ENCODE assay signal across 12 cellular contexts in the genomic region with DNA sequence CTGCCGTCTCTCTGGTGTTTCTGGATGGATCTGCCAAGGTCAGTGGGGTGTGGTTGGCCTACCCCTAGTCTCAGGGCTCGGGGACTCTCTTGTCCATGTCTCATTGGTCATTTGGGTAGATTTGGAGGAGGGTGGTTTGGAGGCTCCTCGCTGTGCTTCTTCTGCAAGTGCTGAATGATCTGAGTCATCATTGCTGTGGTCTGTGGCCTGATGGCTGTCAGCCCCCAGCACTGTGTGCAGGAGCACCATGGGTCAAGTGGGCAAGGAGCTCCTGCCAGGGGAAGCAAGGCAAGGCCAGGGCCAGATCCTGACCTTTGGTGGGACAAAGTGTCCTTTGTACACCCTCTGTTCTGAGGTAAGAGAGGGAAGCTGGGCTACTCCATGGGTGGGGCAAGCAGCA.
DNase-seq lines count a peak whose midpoint lies in the region; ATAC-seq and TF ChIP-seq lines count a peak whose summit lies in the region.
"Had no signal": no experiment of that assay in that cellular context is flagged by ENCODE, and none has a peak within 500 bp of the region (broad histone marks: within the 10 kb centered on the region; RNA-seq: fewer than 3 reads in every experiment).

No MANE protein-coding gene starts in this region.

- peaks cover 0 to 5% (median 0%) of the 10 kb centered on the region in 11 donors for H3K9me3 Mint-ChIP-seq in naive thymus-derived CD4-positive, alpha-beta T cell
- H3K9me3 Mint-ChIP-seq: CD4-positive, alpha-beta memory T cell; T-helper 2 cell treated with Interferon-gamma antibody and Interleukin-4, amounts not matched to agents 5 μg/mL and 100 μg/mL, for 36 hours had no signal

- H3K36me3 Mint-ChIP-seq in naive thymus-derived CD4-positive, alpha-beta T cell = no peaks in the 10 kb centered on the region
- H3K36me3 Mint-ChIP-seq: CD4-positive, alpha-beta memory T cell had no signal

- H3K36me3 ChIP-seq in naive thymus-derived CD4-positive, alpha-beta T cell (ENCODE audit: control insufficient read depth in 2 of 3, insufficient read depth in 3 of 3, low read length in 3 of 3) = no peaks in the 10 kb centered on the region

- H3K4me3 ChIP-seq in naive thymus-derived CD4-positive, alpha-beta T cell (ENCODE audit: low read length) = no peak overlapping the region

- H3K9me3 ChIP-seq in naive thymus-derived CD4-positive, alpha-beta T cell (ENCODE audit: control insufficient read depth in 2 of 3, low read length in 3 of 3) = no peaks in the 10 kb centered on the region

- in situ Hi-C loops in GM13977 (cut with MboI; ENCODE audit: low pct_unique_long_range_greater_than_20kb, low sequenced_read_pairs, unreplicated experiment) = no loop called here

- H3K27me3 Mint-ChIP-seq in naive thymus-derived CD4-positive, alpha-beta T cell = peaks cover 0 to 49% (median 8%) of the 10 kb centered on the region in 5 donors

- no peak for ATAC-seq in naive thymus-derived CD4-positive, alpha-beta T cell
- no peak for ATAC-seq in GM18858 (IDR thresholded peaks at IDR 0.05; ENCODE audit: unreplicated experiment)

- H3K27me3 ChIP-seq in naive thymus-derived CD4-positive, alpha-beta T cell (ENCODE audit: control insufficient read depth in 2 of 2, insufficient read depth in 2 of 2, low read length in 2 of 2) = no peaks in the 10 kb centered on the region

- H3K27ac ChIP-seq in naive thymus-derived CD4-positive, alpha-beta T cell (ENCODE audit: low read depth, low read length) = no peak overlapping the region

- no peak overlapping the region for H3K27ac Mint-ChIP-seq in naive thymus-derived CD4-positive, alpha-beta T cell
- H3K27ac Mint-ChIP-seq: CD4-positive, alpha-beta memory T cell; T-helper 2 cell treated with Interferon-gamma antibody and Interleukin-4, amounts not matched to agents 5 μg/mL and 100 μg/mL, for 36 hours had no signal

- CTCF ChIA-PET in naive thymus-derived CD4-positive, alpha-beta T cell (lab: Charles Lee) = no interaction called here

- peak; percentile 12 for DNase-seq in GM13977 (ENCODE audit: low spot score)
- DNase-seq in HCEC 1CT = peak; percentile 21
- DNase-seq in SW480 (ENCODE audit: low spot score) = peak; percentile 23
- peak; percentile 26 for DNase-seq in iris pigment epithelial cell (ENCODE audit: low read depth)
- no peak for DNase-seq in naive thymus-derived CD4-positive, alpha-beta T cell
- DNase-seq in T-helper 2 cell = no peak
- no peak for DNase-seq in NCI-H2171 treated with DMSO at 0.1 percent for 48 hours (lab: John Stamatoyannopoulos, UW)
- DNase-seq: CD4-positive, alpha-beta memory T cell; NCI-H2081 treated with DMSO at 0.1 percent for 48 hours; stimulated activated CD4-positive, alpha-beta T cell treated with anti-CD3 and anti-CD28 coated beads, Interleukin-4, amount 100 ng/mL, for 24 hours had no signal

- H3K4me1 Mint-ChIP-seq in naive thymus-derived CD4-positive, alpha-beta T cell = no peaks in the 10 kb centered on the region

- no peak for TF ChIP-seq CTCF in GM13977 (IDR thresholded peaks at IDR 0.05; ENCODE audit: extremely low read depth, insufficient read depth, missing control alignments)

- intact Hi-C loops in naive thymus-derived CD4-positive, alpha-beta T cell (cut with micrococcal nuclease) = no loop called here

- POLR2A ChIA-PET in naive thymus-derived CD4-positive, alpha-beta T cell (lab: Charles Lee) = no interaction called here

- H3K4me3 Mint-ChIP-seq in naive thymus-derived CD4-positive, alpha-beta T cell = no peak overlapping the region
- H3K4me3 Mint-ChIP-seq: CD4-positive, alpha-beta memory T cell; T-helper 2 cell treated with Interferon-gamma antibody and Interleukin-4, amounts not matched to agents 5 μg/mL and 100 μg/mL, for 36 hours had no signal

- no peaks in the 10 kb centered on the region for H3K4me1 ChIP-seq in naive thymus-derived CD4-positive, alpha-beta T cell (ENCODE audit: control insufficient read depth in 2 of 2, insufficient read depth in 2 of 2, low read length in 2 of 2)

Comparison
In these comparisons a context has a peak if more than half of its experiments do, and no peak if none do; other contexts are left out.
1. DNase-seq: peak in GM13977 (single experiment), HCEC 1CT (single experiment), SW480 (single experiment) and iris pigment epithelial cell (single experiment); none in naive thymus-derived CD4-positive, alpha-beta T cell (0 of 9), T-helper 2 cell (0 of 5) and NCI-H2171 treated with DMSO at 0.1 percent for 48 hours (single experiment).